Comparison of ENCODE assay signal across 14 cellular contexts in genomic region chr3:58473275-58473674, GRCh38.
"Had no signal": no experiment of that assay in that cellular context is flagged by ENCODE, and none has a peak within 500 bp of the region (broad histone marks: within the 10 kb centered on the region; RNA-seq: fewer than 3 reads in every experiment).

No MANE protein-coding gene starts in this region.

- H3K27me3 ChIP-seq: ascending aorta, suprapubic skin had no signal

- H3K9me3 Mint-ChIP-seq: activated naive CD4-positive, alpha-beta T cell treated with anti-CD3 and anti-CD28 coated beads for 36 hours; activated T-helper 2 cell treated with anti-CD3 and anti-CD28 coated beads, Interferon-gamma antibody, Interleukin-2, Interleukin-4, amounts not matched to agents 10 μg/mL and 5 μg/mL and 100 μg/mL, durations not matched to agents 14 hours and 24 hours and 36 hours had no signal

- H3K36me3 ChIP-seq: ascending aorta, suprapubic skin had no signal

- H3K4me1 ChIP-seq: ascending aorta had no signal

- H3K27ac ChIP-seq: ascending aorta, suprapubic skin had no signal

- H3K4me3 ChIP-seq: ascending aorta, lung, mucosa of descending colon, suprapubic skin had no signal

- H3K27ac Mint-ChIP-seq: activated naive CD4-positive, alpha-beta T cell treated with anti-CD3 and anti-CD28 coated beads for 36 hours; activated T-helper 2 cell treated with anti-CD3 and anti-CD28 coated beads, Interferon-gamma antibody, Interleukin-2, Interleukin-4, amounts not matched to agents 10 μg/mL and 5 μg/mL and 100 μg/mL, durations not matched to agents 14 hours and 24 hours and 36 hours had no signal

- H3K4me3 Mint-ChIP-seq: activated naive CD4-positive, alpha-beta T cell treated with anti-CD3 and anti-CD28 coated beads for 36 hours; naive thymus-derived CD4-positive, alpha-beta T cell had no signal

- H3K9me3 ChIP-seq: ascending aorta, mucosa of descending colon, suprapubic skin had no signal

- DNase-seq: activated CD4-positive, alpha-beta T cell treated with anti-CD3 and anti-CD28 coated beads, Interleukin-2, amount 50 U/mL, for 1 hour; activated naive CD4-positive, alpha-beta T cell treated with anti-CD3 and anti-CD28 coated beads for 36 hours; mucosa of descending colon; naive thymus-derived CD4-positive, alpha-beta T cell; nucleus accumbens; right cardiac atrium; small intestine; stimulated activated CD4-positive, alpha-beta T cell treated with anti-CD3 and anti-CD28 coated beads, Interleukin-4, amount 100 ng/mL, for 24 hours; stimulated activated naive CD8-positive, alpha-beta T cell treated with anti-CD3 and anti-CD28 coated beads, Interleukin-15, Interleukin-2, amounts not matched to agents 100 U/mL and 50 U/mL, for 24 hours; trophoblast cell had no signal
